In genomic region chr7:135758531-135758932, GRCh38 we compare ENCODE assay signal across 12 cellular contexts. TPM values are rescaled to one million over a fixed set of nuclear protein-coding genes. Genes with fewer than 3 reads are reported as not detected.
DNase-seq lines count a peak whose midpoint lies in the region; ATAC-seq and TF ChIP-seq lines count a peak whose summit lies in the region.
"Had no signal": no experiment of that assay in that cellular context is flagged by ENCODE, and none has a peak within 500 bp of the region (broad histone marks: within the 10 kb centered on the region; RNA-seq: fewer than 3 reads in every experiment).

No MANE protein-coding gene starts in this region.

- H3K9me2 ChIP-seq in OCI-LY7 (ENCODE audit: insufficient read depth, low read length): no peaks in the 10 kb centered on the region

- H3K9ac ChIP-seq in stomach smooth muscle (ENCODE audit: low read length in 2 of 2): no peak overlapping the region

- peak overlapping the region; percentile 73 for H3K4me3 Mint-ChIP-seq in HFFc6
- H3K4me3 Mint-ChIP-seq in chondrocyte (ENCODE audit: unreplicated experiment): peak overlapping the region; percentile 73

- peaks cover 9% of the 10 kb centered on the region; the same call in 1 of the 2 replicates for H3K36me3 Mint-ChIP-seq in HFFc6 (ENCODE audit: low read depth)
- H3K36me3 Mint-ChIP-seq in chondrocyte (ENCODE audit: low read depth): no peaks in the 10 kb centered on the region

- no peak overlapping the region for H2AFZ ChIP-seq in OCI-LY7 (ENCODE audit: low read length)

- no peaks in the 10 kb centered on the region for H3K36me3 ChIP-seq in stomach smooth muscle (ENCODE audit: control insufficient read depth in 2 of 2, insufficient read depth in 2 of 2, low read length in 2 of 2)
- H3K36me3 ChIP-seq in OCI-LY7 (ENCODE audit: insufficient read depth, low read length): no peaks in the 10 kb centered on the region
- H3K36me3 ChIP-seq: colonic mucosa had no signal

- peak overlapping the region; percentile 94 for H3K27ac Mint-ChIP-seq in HFFc6
- H3K27ac Mint-ChIP-seq in chondrocyte (ENCODE audit: unreplicated experiment): peak overlapping the region; percentile 95

- H3K27me3 ChIP-seq in layer of hippocampus (ENCODE audit: control insufficient read depth, insufficient read depth, low read length) (no peaks in the 10 kb centered on the region), stomach smooth muscle (ENCODE audit: control insufficient read depth in 1 of 2, insufficient read depth in 2 of 2, low read length in 2 of 2) (no peaks in the 10 kb centered on the region)
- H3K27me3 ChIP-seq: colonic mucosa had no signal

- intact Hi-C loops in OCI-LY7 (cut with micrococcal nuclease; ENCODE audit: unreplicated experiment): no loop called here

- H3K9me3 ChIP-seq in stomach smooth muscle (ENCODE audit: control insufficient read depth in 2 of 2, low read length in 2 of 2) (peaks cover 0 to 3% of the 10 kb centered on the region in 2 donors), OCI-LY7 (ENCODE audit: low read length) (no peaks in the 10 kb centered on the region)
- H3K9me3 ChIP-seq: colonic mucosa, mucosa of descending colon had no signal

- H3K9me3 Mint-ChIP-seq in HFFc6 (no peaks in the 10 kb centered on the region), chondrocyte (ENCODE audit: low read depth) (no peaks in the 10 kb centered on the region)

- H3K4me2 ChIP-seq in OCI-LY7 (ENCODE audit: low read length): no peak overlapping the region

- H3K79me2 ChIP-seq in OCI-LY7 (ENCODE audit: insufficient read depth, low read depth, low read length): no peaks in the 10 kb centered on the region

- DNase-seq in HFFc6 (no peak), chondrocyte (ENCODE audit: low spot score) (no peak), kidney glomerular epithelial cell (lab: John Stamatoyannopoulos, UW) (no peak), OCI-LY7 (ENCODE audit: low spot score) (no peak), DMS153 treated with DMSO at 0.1 percent for 48 hours (lab: John Stamatoyannopoulos, UW; ENCODE audit: unreplicated experiment) (no peak)
- DNase-seq: colonic mucosa, DMS79, mucosa of descending colon, SHP77 treated with DMSO at 0.1 percent for 48 hours had no signal

- H3K4me1 Mint-ChIP-seq in HFFc6 (ENCODE audit: low read depth) (peaks cover 49% of the 10 kb centered on the region), chondrocyte (ENCODE audit: low read depth) (peaks cover 52% of the 10 kb centered on the region)

- POLR2A ChIA-PET in OCI-LY7 (lab: Charles Lee): no interaction called here

- ATAC-seq in GM21529 (IDR thresholded peaks at IDR 0.05; ENCODE audit: unreplicated experiment): no peak
- ATAC-seq: mucosa of descending colon had no signal

- BruUV-seq in OCI-LY7 (replicated peaks; lab: Mats Ljungman, UMichigan): no TSS peak

- TF ChIP-seq CTCF in HFFc6 (IDR thresholded peaks at IDR 0.05): no peak
- peak; percentile 3 for TF ChIP-seq CTCF in chondrocyte (IDR thresholded peaks at IDR 0.05)
- no peak for TF ChIP-seq CTCF in OCI-LY7 (conservative IDR thresholded peaks at IDR 0.05; ENCODE audit: low read length)

- peak overlapping the region; percentile 43 for H3K27ac ChIP-seq in layer of hippocampus (ENCODE audit: low read depth, low read length)
- peak overlapping the region; percentile 24 for H3K27ac ChIP-seq in stomach smooth muscle (ENCODE audit: low read length)
- H3K27ac ChIP-seq in OCI-LY7 (ENCODE audit: low read depth, low read length, poor library complexity, severe bottlenecking): no peak overlapping the region
- H3K27ac ChIP-seq: colonic mucosa had no signal

- H3K4me3 ChIP-seq in stomach smooth muscle (ENCODE audit: low read length in 2 of 2): peak overlapping the region in 1 of 2 donors; percentile 40
- no peak overlapping the region for H3K4me3 ChIP-seq in OCI-LY7 (ENCODE audit: low read depth, low read length, poor library complexity, severe bottlenecking)
- H3K4me3 ChIP-seq: colonic mucosa, mucosa of descending colon had no signal

- H4K20me1 ChIP-seq in OCI-LY7 (ENCODE audit: insufficient read depth, low read length): no peaks in the 10 kb centered on the region

- H3K27me3 Mint-ChIP-seq in HFFc6 (ENCODE audit: insufficient read depth) (peaks cover 3% of the 10 kb centered on the region; the same call in 1 of the 2 replicates), chondrocyte (ENCODE audit: low read depth) (no peaks in the 10 kb centered on the region)

- H3K4me1 ChIP-seq in stomach smooth muscle (ENCODE audit: control insufficient read depth, insufficient read depth, low read length): peaks cover 7% of the 10 kb centered on the region
- no peaks in the 10 kb centered on the region for H3K4me1 ChIP-seq in OCI-LY7 (ENCODE audit: insufficient read depth, low read length, poor library complexity, severe bottlenecking)
- H3K4me1 ChIP-seq: colonic mucosa had no signal

- CTCF ChIA-PET in OCI-LY7 (lab: Charles Lee; ENCODE audit: unreplicated experiment): no interaction called here

RNA-seq across cellular contexts. Expression of gene FAM180A, which starts 9.9 kb away (rescaled TPM):
- 10 to 100 TPM in 5 of 6 experiments, 1 to 10 TPM in 1; 5.6 to 61.9 (median 53.3) TPM for total RNA-seq in HFFc6 (2021; fragmentation: NEBNext Ultra II Directional; extraction: Animal tissue kit (Norgen Biotek cat#: 25700))
- 0.27 to 1.4 TPM (median 0.31 TPM) in 3 replicates for total RNA-seq in chondrocyte
- not detected in 2 replicates for total RNA-seq in OCI-LY7 (2014; rRNA removed; shearing (Covaris generic))
- not detected in 2 replicates for total RNA-seq in OCI-LY7 (2022)

RNA-seq across cellular contexts. Expression of gene SLC13A4, which starts 30.5 kb away (rescaled TPM):
- 1 to 10 TPM in 1 of 6 experiments, under 1 TPM in 4, not detected in 1; 0.24 to 1.2 (median 0.68) TPM for total RNA-seq in HFFc6 (2021; fragmentation: NEBNext Ultra II Directional; extraction: Animal tissue kit (Norgen Biotek cat#: 25700))
- total RNA-seq in chondrocyte (not detected in 3 replicates), OCI-LY7 (2022) (not detected in 2 replicates)
- not detected in 2 replicates for total RNA-seq in OCI-LY7 (2014; rRNA removed; shearing (Covaris generic))
- total RNA-seq: colonic mucosa, mucosa of descending colon had no signal
